In genomic region chr6:113934101-113934500, GRCh38 we compare ENCODE assay signal across 30 cellular contexts.
"Had no signal": no experiment of that assay in that cellular context is flagged by ENCODE, and none has a peak within 500 bp of the region (broad histone marks: within the 10 kb centered on the region; RNA-seq: fewer than 3 reads in every experiment).

No MANE protein-coding gene starts in this region.

- H3K36me3 ChIP-seq: adrenal gland, breast epithelium had no signal

- H3K4me1 ChIP-seq: adrenal gland, ascending aorta, breast epithelium had no signal

- FAIRE-seq: bronchial epithelial cell had no signal

- H3K27me3 ChIP-seq: adrenal gland, ascending aorta, body of pancreas, brain microvascular endothelial cell, breast epithelium, cardiac muscle cell had no signal

- DNase-seq: activated effector memory CD4-positive, alpha-beta T cell treated with anti-CD3 and anti-CD28 coated beads, Interleukin-2, amount 50 U/mL, for 16 hours; activated effector memory CD4-positive, alpha-beta T cell treated with Interleukin-2 at 50 U/mL for 16 hours; activated gamma-delta T cell; activated gamma-delta T cell treated with Interleukin-2 at 50 U/mL for 16 hours; activated naive CD4-positive, alpha-beta T cell; activated naive CD4-positive, alpha-beta T cell treated with anti-CD3 and anti-CD28 coated beads for 36 hours; activated naive CD4-positive, alpha-beta T cell treated with anti-CD3 and anti-CD28 coated beads, Interleukin-2, amount 10 ng/mL, durations not matched to agents 7 days and 5 days; activated naive CD4-positive, alpha-beta T cell treated with anti-CD3 and anti-CD28 coated beads, Interleukin-2, amount 50 U/mL, for 16 hours; activated naive CD4-positive, alpha-beta T cell treated with Interleukin-2 at 50 U/mL for 16 hours; activated naive CD8-positive, alpha-beta T cell treated with anti-CD3 and anti-CD28 coated beads for 36 hours; activated naive CD8-positive, alpha-beta T cell treated with anti-CD3 and anti-CD28 coated beads, Interleukin-2, amount 10 ng/mL, durations not matched to agents 7 days and 5 days; activated naive CD8-positive, alpha-beta T cell treated with anti-CD3 and anti-CD28 coated beads, Interleukin-2, amount 50 U/mL, for 24 hours; activated T-cell treated with anti-CD3 and anti-CD28 coated beads, Interleukin-2, amount 50 U/mL, for 24 hours; activated T-cell treated with anti-CD3 and anti-CD28 coated beads, Interleukin-2, amount 50 U/mL, for 4 hours; activated T-cell treated with anti-CD3 and anti-CD28 coated beads, Interleukin-2, amount 50 U/mL, for 48 hours; activated T-cell treated with anti-CD3 and anti-CD28 coated beads, Interleukin-2, amount 50 U/mL, for 72 hours; adrenal gland; amniotic stem cell; amygdala; anterior cingulate cortex; aorta; body of pancreas; brain microvascular endothelial cell; caudate nucleus; central memory CD4-positive, alpha-beta T cell; cerebellar nuclear complex had no signal

- H3K4me3 ChIP-seq: adrenal gland, ascending aorta, body of pancreas, breast epithelium, cardiac muscle cell had no signal

- H3K27ac ChIP-seq: adrenal gland, ascending aorta, body of pancreas, brain microvascular endothelial cell, breast epithelium, cardiac muscle cell had no signal
